ENCODE assay signal across 8 cellular contexts in the genomic region with DNA sequence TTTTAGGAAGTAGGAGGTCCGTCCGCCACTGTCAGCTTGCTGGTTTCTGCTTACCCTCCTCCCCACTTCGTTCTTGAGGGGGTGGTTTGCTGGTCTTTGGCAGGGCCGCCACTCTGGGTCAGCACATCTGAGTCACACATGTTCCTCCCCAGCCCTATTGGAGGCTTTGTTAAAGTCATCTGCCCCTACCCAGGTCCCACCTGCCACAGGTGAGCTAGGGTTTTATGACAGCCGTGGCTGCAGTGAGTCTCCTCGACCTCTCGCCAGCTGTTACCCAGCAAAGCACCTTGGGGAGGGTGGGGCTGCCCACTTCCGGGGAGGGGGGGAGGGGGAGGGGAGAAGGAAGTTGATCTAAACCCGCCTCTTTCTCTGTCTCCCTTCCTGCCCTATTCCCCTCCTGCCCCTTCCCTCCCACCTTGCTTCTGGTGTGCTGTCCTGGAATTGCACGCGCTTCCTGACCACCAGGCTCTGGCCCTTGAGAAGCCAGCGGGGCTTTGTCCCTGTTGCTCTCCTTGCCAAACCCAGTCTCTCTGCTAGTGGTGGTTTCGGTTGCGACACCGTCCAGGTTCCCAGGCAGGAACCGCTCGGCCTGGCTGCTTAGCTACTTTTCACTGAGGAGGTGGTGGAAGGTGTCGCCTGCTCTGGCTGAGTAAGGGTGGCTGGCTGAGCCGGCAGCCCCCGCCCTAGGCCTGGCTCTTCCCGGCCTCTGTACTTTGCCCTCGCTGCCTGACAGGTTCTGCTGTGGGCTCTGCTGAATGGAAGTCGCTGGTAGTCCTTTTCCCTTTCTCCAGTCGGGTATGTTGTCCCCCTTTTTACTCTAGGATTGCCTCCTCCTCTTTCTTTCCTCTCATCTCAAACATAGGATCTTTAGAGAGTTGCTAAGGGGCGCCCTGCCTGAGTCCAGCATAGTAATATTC. TPM values are rescaled to one million over a fixed set of nuclear protein-coding genes. Genes with fewer than 3 reads are reported as not detected.
DNase-seq lines count a peak whose midpoint lies in the region; ATAC-seq and TF ChIP-seq lines count a peak whose summit lies in the region.

No MANE protein-coding gene starts in this region.

- H3K27ac Mint-ChIP-seq in mesothelial cell of epicardium: peak overlapping the region; percentile 96

- H3K36me3 Mint-ChIP-seq in mesothelial cell of epicardium: peaks cover 6% of the 10 kb centered on the region

- H3K4me1 Mint-ChIP-seq in mesothelial cell of epicardium: peaks cover 23% of the 10 kb centered on the region

- H3K4me3 Mint-ChIP-seq in mesothelial cell of epicardium: peak overlapping the region; percentile 53

- peak; percentile 62 for DNase-seq in DMS53 treated with DMSO at 0.1 percent for 48 hours (lab: John Stamatoyannopoulos, UW; ENCODE audit: unreplicated experiment)
- DNase-seq in H4 (ENCODE audit: low spot score): peak; percentile 84
- peak; percentile 20 for DNase-seq in NCI-H1417 treated with DMSO at 0.1 percent for 48 hours (lab: John Stamatoyannopoulos, UW)
- DNase-seq in activated CD4-positive, alpha-beta T cell treated with anti-CD3 and anti-CD28 coated beads for 48 hours: peak; percentile 71
- DNase-seq in dermis blood vessel endothelial cell: peak; percentile 54
- DNase-seq in mesothelial cell of epicardium (ENCODE audit: low spot score in 2 of 2, unreplicated experiment in 2 of 2): no peak
- DNase-seq in stimulated activated CD8-positive, alpha-beta memory T cell treated with anti-CD3 and anti-CD28 coated beads, Interleukin-4, amount 100 ng/mL, for 4 hours (ENCODE audit: low read depth in 2 of 2, low spot score in 1 of 2): peak; percentile 38 to 40

- H3K27me3 Mint-ChIP-seq in mesothelial cell of epicardium (ENCODE audit: low read depth): no peaks in the 10 kb centered on the region

- H3K9me3 Mint-ChIP-seq in mesothelial cell of epicardium: peaks cover 3% of the 10 kb centered on the region

- ATAC-seq in GM18867 (IDR thresholded peaks at IDR 0.05; ENCODE audit: unreplicated experiment): no peak

- TF ChIP-seq CTCF in mesothelial cell of epicardium (IDR thresholded peaks at IDR 0.05; ENCODE audit: unreplicated experiment): no peak

RNA-seq across cellular contexts. Expression of gene RCOR2, which starts 28.5 kb away (rescaled TPM):
- 0.49 and 0.66 TPM in 2 replicates for total RNA-seq in H4 (2014; rRNA removed; shearing (Covaris generic))
- 0.09 and 0.17 TPM in 2 replicates for total RNA-seq in dermis blood vessel endothelial cell
- total RNA-seq in mesothelial cell of epicardium: 28.6 to 33.7 TPM (median 30.6 TPM) in 3 replicates

RNA-seq across cellular contexts. Expression of gene MARK2, which starts 49.5 kb away (rescaled TPM):
- 8.2 and 10.1 TPM in 2 replicates for total RNA-seq in H4 (2014; rRNA removed; shearing (Covaris generic))
- total RNA-seq in dermis blood vessel endothelial cell: 12.1 and 15.1 TPM in 2 replicates
- 48.8 to 51.5 TPM (median 51.2 TPM) in 3 replicates for total RNA-seq in mesothelial cell of epicardium

RNA-seq across cellular contexts. Expression of gene NAA40, which starts 50.4 kb away (rescaled TPM):
- total RNA-seq in H4 (2014; rRNA removed; shearing (Covaris generic)): 6.1 and 10.5 TPM in 2 replicates
- total RNA-seq in dermis blood vessel endothelial cell (10.0 and 14.7 TPM in 2 replicates), mesothelial cell of epicardium (50.7 to 53.7 TPM (median 51.4 TPM) in 3 replicates)

Comparison
In these comparisons a context has a peak if more than half of its experiments do, and no peak if none do; other contexts are left out.
1. DNase-seq: peak in DMS53 treated with DMSO at 0.1 percent for 48 hours (single experiment), H4 (single experiment), NCI-H1417 treated with DMSO at 0.1 percent for 48 hours (single experiment), activated CD4-positive, alpha-beta T cell treated with anti-CD3 and anti-CD28 coated beads for 48 hours (single experiment), dermis blood vessel endothelial cell (single experiment) and stimulated activated CD8-positive, alpha-beta memory T cell treated with anti-CD3 and anti-CD28 coated beads, Interleukin-4, amount 100 ng/mL, for 4 hours (2 of 2); none in mesothelial cell of epicardium (0 of 2).
2. RNA of gene RCOR2, which starts 28.5 kb away (total RNA-seq): 28.6 to 33.7 TPM in mesothelial cell of epicardium; 0.49 to 0.66 TPM in H4 and 0.09 to 0.17 TPM in dermis blood vessel endothelial cell; every median in the first group is over 10 times any median in the second.